11 cellular contexts compared by ENCODE assay signal in genomic region chr3:169026543-169027181, GRCh38.
DNase-seq lines count a peak whose midpoint lies in the region; ATAC-seq and TF ChIP-seq lines count a peak whose summit lies in the region.
"Had no signal": no experiment of that assay in that cellular context is flagged by ENCODE, and none has a peak within 500 bp of the region (broad histone marks: within the 10 kb centered on the region; RNA-seq: fewer than 3 reads in every experiment).

No MANE protein-coding gene starts in this region.

- H3K9me3 ChIP-seq in thoracic aorta (no peaks in the 10 kb centered on the region), SJCRH30 (replicated peaks) (no peaks in the 10 kb centered on the region)
- H3K9me3 ChIP-seq: pancreas had no signal

- H3K4me3 ChIP-seq in fibroblast of villous mesenchyme (ENCODE audit: low read depth, low read length) (no peak overlapping the region), thoracic aorta (peak overlapping the region; percentile 51), SJCRH30 (no peak overlapping the region)
- H3K4me3 ChIP-seq: pancreas had no signal

- H3K27me3 ChIP-seq in thoracic aorta (replicated peaks; ENCODE audit: insufficient read depth) (no peaks in the 10 kb centered on the region), SJCRH30 (no peaks in the 10 kb centered on the region)
- H3K27me3 ChIP-seq: pancreas had no signal

- H3K4me1 ChIP-seq in thoracic aorta (ENCODE audit: control insufficient read depth in 1 of 2, low read depth in 2 of 2) (peaks cover 0 to 20% of the 10 kb centered on the region in 2 donors), SJCRH30 (no peaks in the 10 kb centered on the region)
- H3K4me1 ChIP-seq: pancreas had no signal

- ATAC-seq in thoracic aorta (ENCODE audit: insufficient number of reproducible peaks, low FRiP score, low read depth) (peak; percentile 55), HG02970 (IDR thresholded peaks at IDR 0.05; ENCODE audit: low FRiP score, unreplicated experiment) (no peak)

- DNase-seq in NCI-H2081 (lab: John Stamatoyannopoulos, UW) = peak; percentile 4 to 47
- DNase-seq in NCI-H2081 treated with DMSO at 0.1 percent for 48 hours (lab: John Stamatoyannopoulos, UW) = no peak
- DNase-seq in SW 1271 (lab: John Stamatoyannopoulos, UW) = peak; percentile 10 to 76
- DNase-seq in fibroblast of villous mesenchyme (ENCODE audit: low read depth) = peak; percentile 55
- DNase-seq in thoracic aorta (ENCODE audit: low spot score) = no peak
- no peak for DNase-seq in SJCRH30
- no peak for DNase-seq in C1 segment of cervical spinal cord (lab: John Stamatoyannopoulos, UW)
- DNase-seq: activated naive CD4-positive, alpha-beta T cell treated with anti-CD3 and anti-CD28 coated beads for 36 hours; NCI-H345; pancreas had no signal

- TF ChIP-seq CTCF in fibroblast of villous mesenchyme (IDR thresholded peaks at IDR 0.05; ENCODE audit: insufficient read depth, low read depth, low read length) (no peak), thoracic aorta (IDR thresholded peaks at IDR 0.05) (no peak)

- no peaks in the 10 kb centered on the region for H3K36me3 ChIP-seq in thoracic aorta
- H3K36me3 ChIP-seq in SJCRH30 = no peaks in the 10 kb centered on the region
- H3K36me3 ChIP-seq: pancreas had no signal

- H3K27ac ChIP-seq in thoracic aorta (peak overlapping the region in 1 of 2 donors; percentile 34), SJCRH30 (no peak overlapping the region)
- H3K27ac ChIP-seq: pancreas had no signal

Comparison
In these comparisons a context has a peak if more than half of its experiments do, and no peak if none do; other contexts are left out.
1. DNase-seq: peak in NCI-H2081 (2 of 2), SW 1271 (2 of 2) and fibroblast of villous mesenchyme (single experiment); none in NCI-H2081 treated with DMSO at 0.1 percent for 48 hours (single experiment), thoracic aorta (single experiment), SJCRH30 (0 of 2) and C1 segment of cervical spinal cord (0 of 14).